Comparison of ENCODE assay signal across 8 cellular contexts in genomic region chr3:128879991-128880390, GRCh38. TPM values are rescaled to one million over a fixed set of nuclear protein-coding genes. Genes with fewer than 3 reads are reported as not detected.
DNase-seq lines count a peak whose midpoint lies in the region; ATAC-seq and TF ChIP-seq lines count a peak whose summit lies in the region.

No MANE protein-coding gene starts in this region.

- H3K4me3 ChIP-seq in iPS-11a (ENCODE audit: low read depth, low read length) (peak overlapping the region; percentile 86), stomach smooth muscle (ENCODE audit: low read length in 2 of 2) (peak overlapping the region; percentile 95)

- H3K27ac ChIP-seq in stomach smooth muscle (ENCODE audit: low read length) = peak overlapping the region; percentile 99

- no peaks in the 10 kb centered on the region for H3K9me3 Mint-ChIP-seq in activated CD8-positive, alpha-beta T cell treated with anti-CD3 and anti-CD28 coated beads for 36 hours

- H3K27me3 ChIP-seq in stomach smooth muscle (ENCODE audit: control insufficient read depth in 1 of 2, insufficient read depth in 2 of 2, low read length in 2 of 2) = no peaks in the 10 kb centered on the region

- POLR2A ChIA-PET in activated CD8-positive, alpha-beta T cell treated with anti-CD3 and anti-CD28 coated beads for 36 hours (lab: Charles Lee) = interaction anchor here (1.0 to 2.7 kb wide), 11 partner anchors 10 to 434 kb away, joined by 3 to 13 read pairs (median 5); no protein-coding TSS in a partner anchor

- H3K27me3 Mint-ChIP-seq in activated CD8-positive, alpha-beta T cell treated with anti-CD3 and anti-CD28 coated beads for 36 hours = no peaks in the 10 kb centered on the region

- intact Hi-C loops in activated CD8-positive, alpha-beta T cell treated with anti-CD3 and anti-CD28 coated beads for 36 hours (cut with micrococcal nuclease) = loop anchor here (2.0 kb wide), 1 partner anchor 229 kb away; the partner anchor contains the start of gene RPN1

- peak; percentile 54 for DNase-seq in NCI-H82 (lab: John Stamatoyannopoulos, UW)
- no peak for DNase-seq in NCI-H82 treated with DMSO at 0.1 percent for 48 hours (lab: John Stamatoyannopoulos, UW; ENCODE audit: unreplicated experiment)
- no peak for DNase-seq in activated CD8-positive, alpha-beta T cell treated with anti-CD3 and anti-CD28 coated beads for 36 hours
- no peak for DNase-seq in HT-29 (ENCODE audit: low spot score)
- DNase-seq in GM03348 (ENCODE audit: low spot score) = no peak
- DNase-seq in occipital lobe (lab: John Stamatoyannopoulos, UW) = no peak

- peak overlapping the region; percentile 92 for H3K4me3 Mint-ChIP-seq in activated CD8-positive, alpha-beta T cell treated with anti-CD3 and anti-CD28 coated beads for 36 hours

- H3K27ac Mint-ChIP-seq in activated CD8-positive, alpha-beta T cell treated with anti-CD3 and anti-CD28 coated beads for 36 hours = peak overlapping the region; percentile 97

- no peaks in the 10 kb centered on the region for H3K9me3 ChIP-seq in stomach smooth muscle (ENCODE audit: control insufficient read depth in 2 of 2, low read length in 2 of 2)

- CTCF ChIA-PET in activated CD8-positive, alpha-beta T cell treated with anti-CD3 and anti-CD28 coated beads for 36 hours (lab: Charles Lee) = interaction anchor here (0.7 to 6.7 kb wide), 9 partner anchors 10 to 437 kb away, joined by 3 to 34 read pairs (median 5); a partner anchor contains a TSS

- peak overlapping the region; percentile 93 to 100 for H3K9ac ChIP-seq in stomach smooth muscle (ENCODE audit: low read length in 2 of 2)

- ATAC-seq in activated CD8-positive, alpha-beta T cell treated with anti-CD3 and anti-CD28 coated beads for 36 hours = no peak

- TF ChIP-seq CTCF in activated CD8-positive, alpha-beta T cell treated with anti-CD3 and anti-CD28 coated beads for 36 hours (IDR thresholded peaks at IDR 0.05) = no peak

- peaks cover 11 to 16% of the 10 kb centered on the region in 2 donors for H3K36me3 ChIP-seq in stomach smooth muscle (ENCODE audit: control insufficient read depth in 2 of 2, insufficient read depth in 2 of 2, low read length in 2 of 2)

- peaks cover 36% of the 10 kb centered on the region for H3K36me3 Mint-ChIP-seq in activated CD8-positive, alpha-beta T cell treated with anti-CD3 and anti-CD28 coated beads for 36 hours (ENCODE audit: low read depth)

- H3K4me1 Mint-ChIP-seq in activated CD8-positive, alpha-beta T cell treated with anti-CD3 and anti-CD28 coated beads for 36 hours (ENCODE audit: low read depth) = peaks cover 49% of the 10 kb centered on the region

- peaks cover 43% of the 10 kb centered on the region for H3K4me1 ChIP-seq in stomach smooth muscle (ENCODE audit: control insufficient read depth, insufficient read depth, low read length)

RNA-seq across cellular contexts. Expression of gene ACAD9, which starts 0.6 kb away (rescaled TPM):
- 10 to 100 TPM; 50.1 to 50.5 TPM for total RNA-seq in activated CD8-positive, alpha-beta T cell treated with anti-CD3 and anti-CD28 coated beads for 36 hours
- total RNA-seq in HT-29 (2014; rRNA removed; shearing (Covaris generic)) = 86.2 and 94.1 TPM in 2 replicates
- 27.6 TPM for total RNA-seq in occipital lobe
